Comparison of ENCODE assay signal across 19 cellular contexts in genomic region chr20:21156266-21156665, GRCh38. TPM values are rescaled to one million over a fixed set of nuclear protein-coding genes. Genes with fewer than 3 reads are reported as not detected.
A peak's percentile ranks its signal among the peaks of the same experiment; 100 is the strongest.
DNase-seq lines count a peak whose midpoint lies in the region; TF ChIP-seq lines count a peak whose summit lies in the region.
"Had no signal": no experiment of that assay in that cellular context is flagged by ENCODE, and none has a peak within 500 bp of the region (broad histone marks: within the 10 kb centered on the region; RNA-seq: fewer than 3 reads in every experiment).

No MANE protein-coding gene starts in this region.

- DNase-seq in BJ (ENCODE audit: low read depth) (peak; percentile 27), NCI-H226 (peak; percentile 63), dedifferentiated amniotic fluid mesenchymal stem cell (ENCODE audit: extremely low spot score) (peak; percentile 55), mesendoderm (peak; percentile 58), T-helper 2 cell (no peak), Peyer's patch (no peak), adrenal gland (no peak), ecto neural progenitor cell (ENCODE audit: low spot score) (no peak)
- DNase-seq: activated CD8-positive, alpha-beta T cell treated with anti-CD3 and anti-CD28 coated beads, Interleukin-2, amount 10 ng/mL, durations not matched to agents 7 days and 5 days; activated effector memory CD4-positive, alpha-beta T cell treated with Interleukin-2 at 50 U/mL for 16 hours; BE2C; DMS79; effector CD8-positive, alpha-beta T cell; NCI-H1048; NCI-H2171; substantia nigra had no signal

- no peak overlapping the region for H3K18ac ChIP-seq in mesendoderm (ENCODE audit: low read length)

- no peaks in the 10 kb centered on the region for H3K27me3 ChIP-seq in BJ (ENCODE audit: control insufficient read depth, insufficient read depth, low read length)
- H3K27me3 ChIP-seq in mesendoderm (ENCODE audit: insufficient read depth, low read length, poor library complexity) = no peaks in the 10 kb centered on the region
- H3K27me3 ChIP-seq in Peyer's patch = no peaks in the 10 kb centered on the region
- H3K27me3 ChIP-seq in adrenal gland = no peaks in the 10 kb centered on the region
- H3K27me3 ChIP-seq: BE2C had no signal

- H3K36me3 ChIP-seq in BJ (ENCODE audit: control insufficient read depth, insufficient read depth, low read length) (no peaks in the 10 kb centered on the region), mesendoderm (ENCODE audit: control insufficient read depth, insufficient read depth, low read length) (no peaks in the 10 kb centered on the region), Peyer's patch (no peaks in the 10 kb centered on the region), adrenal gland (replicated peaks in 1 of 2) (no peaks in the 10 kb centered on the region)
- H3K36me3 ChIP-seq: BE2C had no signal

- TF ChIP-seq POLR2A in Peyer's patch (IDR thresholded peaks at IDR 0.05) = no peak
- TF ChIP-seq POLR2A in adrenal gland (IDR thresholded peaks at IDR 0.05) = no peak

- H2BK120ac ChIP-seq in mesendoderm (ENCODE audit: low read depth, low read length) = no peak overlapping the region

- H2BK15ac ChIP-seq in mesendoderm (replicated peaks; ENCODE audit: low read depth) = no peak overlapping the region

- H3K4me3 ChIP-seq in BJ (ENCODE audit: low read depth, low read length) (no peak overlapping the region), mesendoderm (ENCODE audit: low read length) (no peak overlapping the region), Peyer's patch (no peak overlapping the region), adrenal gland (no peak overlapping the region)

- no peaks in the 10 kb centered on the region for H3K4me1 ChIP-seq in mesendoderm (ENCODE audit: control insufficient read depth, low read depth, low read length)
- no peaks in the 10 kb centered on the region for H3K4me1 ChIP-seq in Peyer's patch
- no peaks in the 10 kb centered on the region for H3K4me1 ChIP-seq in adrenal gland (replicated peaks in 1 of 2)
- H3K4me1 ChIP-seq: BE2C had no signal

- H3K9me3 ChIP-seq in Peyer's patch (no peaks in the 10 kb centered on the region), adrenal gland (replicated peaks in 1 of 3) (no peaks in the 10 kb centered on the region)
- H3K9me3 ChIP-seq: BE2C had no signal

- H4K5ac ChIP-seq in mesendoderm (ENCODE audit: low read length) = no peak overlapping the region

- H3K79me1 ChIP-seq in mesendoderm (ENCODE audit: low read length) = no peaks in the 10 kb centered on the region

- H3K4ac ChIP-seq in mesendoderm (ENCODE audit: low read depth, low read length) = no peak overlapping the region

- H4K8ac ChIP-seq in mesendoderm (ENCODE audit: low read depth, low read length) = no peak overlapping the region

- no peak overlapping the region for H3K23ac ChIP-seq in mesendoderm (ENCODE audit: low read length)

- CTCF ChIA-PET in BJ (lab: Yijun Ruan, JAX) = interaction anchor here (0.9 to 1.3 kb wide), 2 partner anchors 10 to 26 kb away, joined by 3 read pairs; no protein-coding TSS in a partner anchor

- intact Hi-C loops in adrenal gland (cut with DNase I) = no loop called here

- TF ChIP-seq CTCF in BJ (IDR thresholded peaks at IDR 0.05; ENCODE audit: insufficient read depth, low read depth, low read length) (no peak), Peyer's patch (IDR thresholded peaks at IDR 0.05) (no peak), adrenal gland (IDR thresholded peaks at IDR 0.05) (no peak)

- no peak overlapping the region for H3K27ac ChIP-seq in mesendoderm (ENCODE audit: low read depth, low read length)
- H3K27ac ChIP-seq in Peyer's patch = no peak overlapping the region
- no peak overlapping the region for H3K27ac ChIP-seq in adrenal gland

- no peak overlapping the region for H3K4me2 ChIP-seq in mesendoderm (ENCODE audit: low read length)

- no peak overlapping the region for H2BK5ac ChIP-seq in mesendoderm (ENCODE audit: low read length)

- no peaks in the 10 kb centered on the region for H3K79me2 ChIP-seq in mesendoderm (ENCODE audit: control insufficient read depth, insufficient read depth, low read length)

- no peak overlapping the region for H3K9ac ChIP-seq in mesendoderm (ENCODE audit: low read length)

- no CpG with 5 or more reads among the region's 1 CpG for WGBS in mesendoderm (ENCODE audit: extremely low coverage, insufficient coverage, low lambda C conversion rate)
- 82 to 93% (median 86%) methylated on average over 1 of the region's 1 CpG for WGBS in adrenal gland, 4 donors

- no peak overlapping the region for H3K56ac ChIP-seq in mesendoderm (ENCODE audit: low read length)

- POLR2A ChIA-PET in BJ (lab: Charles Lee) = no interaction called here

- no peak overlapping the region for H2AK5ac ChIP-seq in mesendoderm (ENCODE audit: low read length)

RNA-seq across cellular contexts. Expression of gene KIZ, which starts 30.4 kb away (rescaled TPM):
- polyA plus RNA-seq in BJ (2011; rRNA removed) (13.6 and 22.8 TPM in 2 replicates), adrenal gland (10 to 100 TPM; 10.4 to 21.2 (median 15.9) TPM)
- polyA minus RNA-seq in BJ (2011; rRNA and poly(A)+ RNA removed) = 5.6 and 6.2 TPM in 2 replicates
- 20.8 TPM for polyA plus RNA-seq in mesendoderm (2013, experiment 1 of 2)
- 22.3 TPM for polyA plus RNA-seq in mesendoderm (2013, experiment 2 of 2)
- total RNA-seq in Peyer's patch (10 to 100 TPM; 31.3 to 79.4 (median 50.8) TPM), adrenal gland (10 to 100 TPM; 12.0 to 62.9 (median 15.7) TPM)

RNA-seq across cellular contexts. Expression of gene LINC00237, which starts 50.1 kb away (rescaled TPM):
- not detected in 2 replicates for polyA plus RNA-seq in BJ (2011; rRNA removed)
- not detected in 2 replicates for polyA minus RNA-seq in BJ (2011; rRNA and poly(A)+ RNA removed)
- 0.22 TPM for polyA plus RNA-seq in mesendoderm (2013, experiment 1 of 2)
- polyA plus RNA-seq in mesendoderm (2013, experiment 2 of 2) = 0.03 TPM
- not detected for total RNA-seq in Peyer's patch
- total RNA-seq in adrenal gland = under 1 TPM in 1 of 8 donors, not detected in 7; 0.14 TPM
- not detected for polyA plus RNA-seq in adrenal gland
- total RNA-seq: activated CD8-positive, alpha-beta T cell treated with anti-CD3 and anti-CD28 coated beads, Interleukin-2, amount 10 ng/mL, durations not matched to agents 7 days and 5 days; posterior vena cava; SK-MEL-5 had no signal
- polyA plus RNA-seq: keratinocyte had no signal

Comparison
In these comparisons a context has a peak if more than half of its experiments do, and no peak if none do; other contexts are left out.
1. DNase-seq: peak in BJ (single experiment), NCI-H226 (single experiment), dedifferentiated amniotic fluid mesenchymal stem cell (single experiment) and mesendoderm (single experiment); none in T-helper 2 cell (0 of 5), Peyer's patch (0 of 3), adrenal gland (0 of 7) and ecto neural progenitor cell (single experiment).